15 cellular contexts compared by ENCODE assay signal in the genomic region with DNA sequence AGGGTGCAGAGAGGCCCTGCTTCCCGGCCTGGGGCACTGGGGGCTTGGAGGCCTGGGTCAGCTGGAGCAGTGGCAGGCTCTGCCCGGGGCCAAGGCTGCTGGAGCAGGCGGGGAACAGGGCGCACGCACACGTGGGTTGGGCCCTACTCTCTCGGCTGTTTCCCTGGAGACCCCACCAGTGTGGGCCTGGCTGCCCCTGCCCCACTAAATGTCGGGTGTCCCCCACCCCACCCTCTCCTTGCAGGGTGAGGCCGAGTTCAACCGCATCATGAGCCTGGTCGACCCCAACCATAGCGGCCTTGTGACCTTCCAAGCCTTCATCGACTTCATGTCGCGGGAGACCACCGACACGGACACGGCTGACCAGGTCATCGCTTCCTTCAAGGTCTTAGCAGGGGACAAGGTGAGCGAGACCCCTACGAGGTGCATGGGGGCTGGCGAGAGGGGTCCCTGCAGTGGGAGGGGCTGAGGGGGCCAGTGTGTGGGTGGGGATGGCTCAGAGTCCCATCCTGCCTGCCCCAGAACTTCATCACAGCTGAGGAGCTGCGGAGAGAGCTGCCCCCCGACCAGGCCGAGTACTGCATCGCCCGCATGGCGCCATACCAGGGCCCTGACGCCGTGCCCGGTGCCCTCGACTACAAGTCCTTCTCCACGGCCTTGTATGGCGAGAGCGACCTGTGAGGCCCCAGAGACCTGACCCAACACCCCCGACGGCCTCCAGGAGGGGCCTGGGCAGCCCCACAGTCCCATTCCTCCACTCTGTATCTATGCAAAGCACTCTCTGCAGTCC. TPM values are rescaled to one million over a fixed set of nuclear protein-coding genes. Genes with fewer than 3 reads are reported as not detected.
DNase-seq lines count a peak whose midpoint lies in the region; ATAC-seq and TF ChIP-seq lines count a peak whose summit lies in the region.
"Had no signal": no experiment of that assay in that cellular context is flagged by ENCODE, and none has a peak within 500 bp of the region (broad histone marks: within the 10 kb centered on the region; RNA-seq: fewer than 3 reads in every experiment).

No MANE protein-coding gene starts in this region.

- H3K79me2 ChIP-seq in GM23338 (replicated peaks; ENCODE audit: insufficient read depth) = no peaks in the 10 kb centered on the region
- no peaks in the 10 kb centered on the region; the same call in 1 of the 2 replicates for H3K79me2 ChIP-seq in SK-N-SH (ENCODE audit: insufficient read depth)

- H4K20me1 ChIP-seq in GM23338 (replicated peaks; ENCODE audit: insufficient read depth) (peaks cover 6% of the 10 kb centered on the region), SK-N-SH (ENCODE audit: insufficient read depth) (0 out of 2 replicates have a peak, but pooled peaks cover 6% of the 10 kb centered on the region)

- no peak overlapping the region; the same call in 2 of the 3 replicates for H3K4me3 Mint-ChIP-seq in GM23338
- no peak overlapping the region for H3K4me3 Mint-ChIP-seq in chondrocyte (ENCODE audit: unreplicated experiment)
- H3K4me3 Mint-ChIP-seq: activated B cell treated with CpG ODN at 0.5 μM for 24 hours; T-helper 1 cell treated with Interleukin-12 subunit alpha and Interleukin-12 subunit beta and Interleukin-4 antibody, amounts not matched to agents 30 μg/mL and 1 μg/mL, for 36 hours had no signal

- H3K9ac ChIP-seq in SK-N-SH = no peak overlapping the region

- no peak for TF ChIP-seq EP300 in SK-N-SH (IDR thresholded peaks at IDR 0.05; ENCODE audit: borderline replicate concordance in 1 of 2, low read depth in 1 of 2, low read length in 1 of 2)

- H3K27me3 Mint-ChIP-seq in GM23338 (ENCODE audit: insufficient read depth, low read depth, poor library complexity) = peaks cover 31% of the 10 kb centered on the region
- H3K27me3 Mint-ChIP-seq in chondrocyte (ENCODE audit: low read depth) = no peaks in the 10 kb centered on the region
- H3K27me3 Mint-ChIP-seq: activated B cell treated with CpG ODN at 0.5 μM for 24 hours, IgD-negative memory B cell had no signal

- H3K36me3 ChIP-seq in GM23338 (ENCODE audit: insufficient read depth) (peaks cover 23% of the 10 kb centered on the region), SK-N-SH (replicated peaks in 1 of 2; ENCODE audit: control insufficient read depth in 1 of 2, insufficient read depth in 2 of 2, low read length in 1 of 2) (peaks cover 48 to 70% of the 10 kb centered on the region in 2 experiments)

- CTCF ChIA-PET in SK-N-SH (lab: Yijun Ruan, JAX) = interaction anchor here (0.7 to 1.6 kb wide), 5 partner anchors 10 to 201 kb away, joined by 3 to 5 read pairs (median 3); a partner anchor contains a TSS

- POLR2A ChIA-PET in SK-N-SH (lab: Yijun Ruan, JAX) = no interaction called here

- DNase-seq in GM23338 (ENCODE audit: low spot score) (no peak), chondrocyte (ENCODE audit: low spot score) (peak; percentile 90), left colon (peak; percentile 7 to 30), sciatic nerve (ENCODE audit: low spot score) (peak; percentile 59), NCI-H2196 (lab: John Stamatoyannopoulos, UW; ENCODE audit: unreplicated experiment) (no peak), SK-N-SH (no peak)
- no peak for DNase-seq in activated CD8-positive, alpha-beta memory T cell treated with anti-CD3 and anti-CD28 coated beads, Interleukin-2, amount 50 U/mL, for 4 hours

- no peaks in the 10 kb centered on the region for H3K9me3 ChIP-seq in SK-N-SH
- H3K9me3 ChIP-seq: thyroid gland had no signal

- H3K27ac Mint-ChIP-seq in GM23338 = no peak overlapping the region
- peak overlapping the region; percentile 49 for H3K27ac Mint-ChIP-seq in chondrocyte (ENCODE audit: unreplicated experiment)

- 91% methylated on average over 27 of the region's 37 CpGs for WGBS in SK-N-SH (ENCODE audit: low lambda C conversion rate)

- intact Hi-C loops in left colon (cut with DNase I, micrococcal nuclease) (no loop called here), sciatic nerve (cut with DNase I) (no loop called here)

- H3K27ac ChIP-seq in GM23338 (ENCODE audit: low read depth) = peak overlapping the region; percentile 74; the same call in 1 of the 2 replicates
- H3K27ac ChIP-seq in SK-N-SH (ENCODE audit: low read depth in 2 of 2, low read length in 1 of 2) = no peak overlapping the region
- H3K27ac ChIP-seq: thyroid gland had no signal

- H3K27me3 ChIP-seq in GM23338 (ENCODE audit: insufficient read depth) (no peaks in the 10 kb centered on the region), SK-N-SH (ENCODE audit: insufficient read depth) (no peaks in the 10 kb centered on the region)
- H3K27me3 ChIP-seq: brain microvascular endothelial cell, thyroid gland had no signal

- H3K9me2 ChIP-seq in GM23338 (ENCODE audit: insufficient read depth) (no peaks in the 10 kb centered on the region), SK-N-SH (no peaks in the 10 kb centered on the region)

- no peaks in the 10 kb centered on the region for H3K9me3 Mint-ChIP-seq in GM23338
- H3K9me3 Mint-ChIP-seq in chondrocyte (ENCODE audit: low read depth) = no peaks in the 10 kb centered on the region
- H3K9me3 Mint-ChIP-seq: activated B cell treated with CpG ODN at 0.5 μM for 24 hours; IgD-negative memory B cell; T-helper 1 cell treated with Interleukin-12 subunit alpha and Interleukin-12 subunit beta and Interleukin-4 antibody, amounts not matched to agents 30 μg/mL and 1 μg/mL, for 36 hours had no signal

- peaks cover 13% of the 10 kb centered on the region for H3K4me1 Mint-ChIP-seq in GM23338
- H3K4me1 Mint-ChIP-seq in chondrocyte (ENCODE audit: low read depth) = peaks cover 32% of the 10 kb centered on the region

- no peak; the same call in 2 of the 3 replicates for ATAC-seq in GM23338
- ATAC-seq in left colon = no peak
- no peak for ATAC-seq in sciatic nerve
- no peak for ATAC-seq in HG03442 (IDR thresholded peaks at IDR 0.05; ENCODE audit: unreplicated experiment)

- H3K4me2 ChIP-seq in GM23338 = no peak overlapping the region
- no peak overlapping the region for H3K4me2 ChIP-seq in SK-N-SH

- TF ChIP-seq CTCF in GM23338 (conservative IDR thresholded peaks at IDR 0.05; ENCODE audit: low read depth in 2 of 2) = no peak
- no peak for TF ChIP-seq CTCF in chondrocyte (IDR thresholded peaks at IDR 0.05)
- TF ChIP-seq CTCF in SK-N-SH (IDR thresholded peaks at IDR 0.05) = no peak

- no peak for TF ChIP-seq RAD21 in SK-N-SH (IDR thresholded peaks at IDR 0.05; ENCODE audit: low read length)

- H3K4me3 ChIP-seq in GM23338 (no peak overlapping the region), SK-N-SH (ENCODE audit: low read depth in 2 of 2, low read length in 1 of 2) (no peak overlapping the region)
- H3K4me3 ChIP-seq: thyroid gland had no signal

- H3K4me1 ChIP-seq in GM23338 (ENCODE audit: insufficient read depth) = no peaks in the 10 kb centered on the region; the same call in 1 of the 2 replicates
- H3K4me1 ChIP-seq in SK-N-SH (ENCODE audit: control insufficient read depth in 1 of 2, insufficient read depth in 2 of 2, low read depth in 1 of 2, low read length in 1 of 2) = peaks cover 0 to 8% of the 10 kb centered on the region in 2 experiments; a peak in 2 of 4 replicates

- H2AFZ ChIP-seq in GM23338 (no peak overlapping the region), SK-N-SH (ENCODE audit: low read depth) (no peak overlapping the region)

- H3F3A ChIP-seq in GM23338 (replicated peaks; ENCODE audit: low read depth) = peaks cover 27% of the 10 kb centered on the region; the same call in 1 of the 2 replicates
- H3F3A ChIP-seq in SK-N-SH (replicated peaks; ENCODE audit: insufficient read depth) = peaks cover 43% of the 10 kb centered on the region

- H3K36me3 Mint-ChIP-seq in GM23338 (ENCODE audit: low read depth) (peaks cover 63% of the 10 kb centered on the region), chondrocyte (ENCODE audit: low read depth) (peaks cover 37% of the 10 kb centered on the region)
- H3K36me3 Mint-ChIP-seq: IgD-negative memory B cell had no signal

TF ChIP-seq in SK-N-SH, 30 proteins besides CTCF, POLR2A, EP300 and RAD21:
- TF ChIP-seq RCOR1 (IDR thresholded peaks at IDR 0.05; ENCODE audit: low read length) (no peak), GABPA (IDR thresholded peaks at IDR 0.05; ENCODE audit: low read depth) (no peak), RFX5 (IDR thresholded peaks at IDR 0.05; ENCODE audit: low read length) (no peak), EZH2phosphoT487 (IDR thresholded peaks at IDR 0.05; ENCODE audit: borderline replicate concordance, low read depth) (no peak)
- TF ChIP-seq, protein P1, sequence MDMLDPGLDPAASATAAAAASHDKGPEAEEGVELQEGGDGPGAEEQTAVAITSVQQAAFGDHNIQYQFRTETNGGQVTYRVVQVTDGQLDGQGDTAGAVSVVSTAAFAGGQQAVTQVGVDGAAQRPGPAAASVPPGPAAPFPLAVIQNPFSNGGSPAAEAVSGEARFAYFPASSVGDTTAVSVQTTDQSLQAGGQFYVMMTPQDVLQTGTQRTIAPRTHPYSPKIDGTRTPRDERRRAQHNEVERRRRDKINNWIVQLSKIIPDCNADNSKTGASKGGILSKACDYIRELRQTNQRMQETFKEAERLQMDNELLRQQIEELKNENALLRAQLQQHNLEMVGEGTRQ (IDR thresholded peaks at IDR 0.05; ENCODE audit: borderline replicate concordance, low read depth, low read length) = no peak

RNA-seq across cellular contexts. Expression of a gene that starts 15.3 kb away (rescaled TPM):
- 8.0 and 20.5 TPM in 2 replicates for total RNA-seq in GM23338 (2014; rRNA removed; shearing (Covaris generic))
- polyA plus RNA-seq in GM23338 (2016; fragmentation: Nextera tagmentation; extraction: Ambion mirVana) (19.1 and 21.8 TPM in 2 replicates), SK-N-SH (2012; rRNA removed) (1.7 and 3.0 TPM in 2 replicates)
- total RNA-seq in chondrocyte (0.40 to 0.44 TPM (median 0.44 TPM) in 3 replicates), left colon (10 to 100 TPM; 10.1 to 10.2 TPM), sciatic nerve (5.6 TPM)
- polyA plus RNA-seq in SK-N-SH (2012; cell fraction: cytosol; rRNA removed) = 0.48 and 0.50 TPM in 2 replicates
- 14.5 and 19.0 TPM in 2 replicates for polyA plus RNA-seq in SK-N-SH (2012; cell fraction: nucleus; rRNA removed)
- total RNA-seq: RPMI7951 had no signal

RNA-seq across cellular contexts. Expression of a gene that starts 44.4 kb away (rescaled TPM):
- not detected in 2 replicates for total RNA-seq in GM23338 (2014; rRNA removed; shearing (Covaris generic))
- polyA plus RNA-seq in GM23338 (2016; fragmentation: Nextera tagmentation; extraction: Ambion mirVana) (1.6 and 4.8 TPM in 2 replicates), SK-N-SH (2012; rRNA removed) (not detected in 2 replicates)
- total RNA-seq in chondrocyte (not detected in 3 replicates), left colon (not detected), sciatic nerve (not detected)
- polyA plus RNA-seq in SK-N-SH (2012; cell fraction: cytosol; rRNA removed) = not detected in 2 replicates
- not detected in 2 replicates for polyA plus RNA-seq in SK-N-SH (2012; cell fraction: nucleus; rRNA removed)
- total RNA-seq: activated B cell treated with CpG ODN at 0.5 μM for 24 hours, fibroblast of villous mesenchyme, RPMI7951, thyroid gland had no signal
- polyA plus RNA-seq: IgD-negative memory B cell had no signal

Comparison
In these comparisons a context has a peak if more than half of its experiments do, and no peak if none do; other contexts are left out.
1. DNase-seq: peak in chondrocyte (single experiment), left colon (2 of 2) and sciatic nerve (single experiment); none in GM23338 (single experiment), NCI-H2196 (single experiment), SK-N-SH (single experiment) and activated CD8-positive, alpha-beta memory T cell treated with anti-CD3 and anti-CD28 coated beads, Interleukin-2, amount 50 U/mL, for 4 hours (single experiment).